1 cellular context compared by ENCODE assay signal in the genomic region with DNA sequence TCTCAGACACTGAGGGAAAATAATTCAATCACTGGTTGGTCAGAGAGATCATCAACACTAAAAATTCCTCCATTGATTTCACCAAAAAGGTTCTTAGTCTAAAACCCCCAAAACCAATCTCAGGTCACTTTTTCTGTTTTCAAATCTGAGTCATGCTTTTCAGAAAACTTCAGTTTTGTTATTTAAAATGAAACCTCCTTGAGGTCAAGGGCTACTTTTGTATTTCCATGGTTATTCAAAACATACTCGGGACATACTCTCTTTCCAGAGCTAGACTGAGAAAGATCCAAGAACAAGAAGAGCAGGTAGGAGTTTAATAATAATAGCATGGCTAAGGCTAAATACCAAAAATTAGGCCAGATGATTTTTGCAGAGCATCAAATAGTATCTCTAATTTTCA.
TF ChIP-seq lines count a peak whose summit lies in the region.

No MANE protein-coding gene starts in this region.

TF ChIP-seq in WTC11, 78 proteins besides CTCF, POLR2A, EP300 and RAD21 (continued from another document):
- TF ChIP-seq, protein P1, sequence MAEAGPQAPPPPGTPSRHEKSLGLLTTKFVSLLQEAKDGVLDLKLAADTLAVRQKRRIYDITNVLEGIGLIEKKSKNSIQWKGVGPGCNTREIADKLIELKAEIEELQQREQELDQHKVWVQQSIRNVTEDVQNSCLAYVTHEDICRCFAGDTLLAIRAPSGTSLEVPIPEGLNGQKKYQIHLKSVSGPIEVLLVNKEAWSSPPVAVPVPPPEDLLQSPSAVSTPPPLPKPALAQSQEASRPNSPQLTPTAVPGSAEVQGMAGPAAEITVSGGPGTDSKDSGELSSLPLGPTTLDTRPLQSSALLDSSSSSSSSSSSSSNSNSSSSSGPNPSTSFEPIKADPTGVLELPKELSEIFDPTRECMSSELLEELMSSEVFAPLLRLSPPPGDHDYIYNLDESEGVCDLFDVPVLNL (CRISPR knock-in tag; IDR thresholded peaks at IDR 0.05; ENCODE audit: borderline replicate concordance, low read depth) = no peak
- TF ChIP-seq FOXP4 (CRISPR knock-in tag; IDR thresholded peaks at IDR 0.05) = no peak
- no peak for TF ChIP-seq ARID4B (CRISPR knock-in tag; IDR thresholded peaks at IDR 0.05; ENCODE audit: borderline replicate concordance)
- TF ChIP-seq ZNF138 (CRISPR knock-in tag; conservative IDR thresholded peaks at IDR 0.05) = no peak
- TF ChIP-seq CBFB (CRISPR knock-in tag; IDR thresholded peaks at IDR 0.05; ENCODE audit: low read depth) = no peak
- no peak for TF ChIP-seq MLX (CRISPR knock-in tag; IDR thresholded peaks at IDR 0.05)
- TF ChIP-seq CREB1 (CRISPR knock-in tag; IDR thresholded peaks at IDR 0.05) = no peak
- TF ChIP-seq OVOL2 (CRISPR knock-in tag; IDR thresholded peaks at IDR 0.05; ENCODE audit: borderline replicate concordance) = no peak
- no peak for TF ChIP-seq SMAD3 (CRISPR knock-in tag; IDR thresholded peaks at IDR 0.05; ENCODE audit: borderline replicate concordance)
- TF ChIP-seq ZMAT4 (CRISPR knock-in tag; IDR thresholded peaks at IDR 0.05) = no peak
- TF ChIP-seq JUN (CRISPR knock-in tag; IDR thresholded peaks at IDR 0.05) = no peak
- no peak for TF ChIP-seq MXD4 (CRISPR knock-in tag; IDR thresholded peaks at IDR 0.05; ENCODE audit: borderline replicate concordance)
- TF ChIP-seq, protein P2, sequence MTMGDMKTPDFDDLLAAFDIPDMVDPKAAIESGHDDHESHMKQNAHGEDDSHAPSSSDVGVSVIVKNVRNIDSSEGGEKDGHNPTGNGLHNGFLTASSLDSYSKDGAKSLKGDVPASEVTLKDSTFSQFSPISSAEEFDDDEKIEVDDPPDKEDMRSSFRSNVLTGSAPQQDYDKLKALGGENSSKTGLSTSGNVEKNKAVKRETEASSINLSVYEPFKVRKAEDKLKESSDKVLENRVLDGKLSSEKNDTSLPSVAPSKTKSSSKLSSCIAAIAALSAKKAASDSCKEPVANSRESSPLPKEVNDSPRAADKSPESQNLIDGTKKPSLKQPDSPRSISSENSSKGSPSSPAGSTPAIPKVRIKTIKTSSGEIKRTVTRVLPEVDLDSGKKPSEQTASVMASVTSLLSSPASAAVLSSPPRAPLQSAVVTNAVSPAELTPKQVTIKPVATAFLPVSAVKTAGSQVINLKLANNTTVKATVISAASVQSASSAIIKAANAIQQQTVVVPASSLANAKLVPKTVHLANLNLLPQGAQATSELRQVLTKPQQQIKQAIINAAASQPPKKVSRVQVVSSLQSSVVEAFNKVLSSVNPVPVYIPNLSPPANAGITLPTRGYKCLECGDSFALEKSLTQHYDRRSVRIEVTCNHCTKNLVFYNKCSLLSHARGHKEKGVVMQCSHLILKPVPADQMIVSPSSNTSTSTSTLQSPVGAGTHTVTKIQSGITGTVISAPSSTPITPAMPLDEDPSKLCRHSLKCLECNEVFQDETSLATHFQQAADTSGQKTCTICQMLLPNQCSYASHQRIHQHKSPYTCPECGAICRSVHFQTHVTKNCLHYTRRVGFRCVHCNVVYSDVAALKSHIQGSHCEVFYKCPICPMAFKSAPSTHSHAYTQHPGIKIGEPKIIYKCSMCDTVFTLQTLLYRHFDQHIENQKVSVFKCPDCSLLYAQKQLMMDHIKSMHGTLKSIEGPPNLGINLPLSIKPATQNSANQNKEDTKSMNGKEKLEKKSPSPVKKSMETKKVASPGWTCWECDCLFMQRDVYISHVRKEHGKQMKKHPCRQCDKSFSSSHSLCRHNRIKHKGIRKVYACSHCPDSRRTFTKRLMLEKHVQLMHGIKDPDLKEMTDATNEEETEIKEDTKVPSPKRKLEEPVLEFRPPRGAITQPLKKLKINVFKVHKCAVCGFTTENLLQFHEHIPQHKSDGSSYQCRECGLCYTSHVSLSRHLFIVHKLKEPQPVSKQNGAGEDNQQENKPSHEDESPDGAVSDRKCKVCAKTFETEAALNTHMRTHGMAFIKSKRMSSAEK (CRISPR knock-in tag; IDR thresholded peaks at IDR 0.05; ENCODE audit: borderline replicate concordance) = no peak
- TF ChIP-seq, protein P3, sequence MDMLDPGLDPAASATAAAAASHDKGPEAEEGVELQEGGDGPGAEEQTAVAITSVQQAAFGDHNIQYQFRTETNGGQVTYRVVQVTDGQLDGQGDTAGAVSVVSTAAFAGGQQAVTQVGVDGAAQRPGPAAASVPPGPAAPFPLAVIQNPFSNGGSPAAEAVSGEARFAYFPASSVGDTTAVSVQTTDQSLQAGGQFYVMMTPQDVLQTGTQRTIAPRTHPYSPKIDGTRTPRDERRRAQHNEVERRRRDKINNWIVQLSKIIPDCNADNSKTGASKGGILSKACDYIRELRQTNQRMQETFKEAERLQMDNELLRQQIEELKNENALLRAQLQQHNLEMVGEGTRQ (CRISPR knock-in tag; IDR thresholded peaks at IDR 0.05) = no peak
